1 cellular context compared by ENCODE assay signal in the genomic region with DNA sequence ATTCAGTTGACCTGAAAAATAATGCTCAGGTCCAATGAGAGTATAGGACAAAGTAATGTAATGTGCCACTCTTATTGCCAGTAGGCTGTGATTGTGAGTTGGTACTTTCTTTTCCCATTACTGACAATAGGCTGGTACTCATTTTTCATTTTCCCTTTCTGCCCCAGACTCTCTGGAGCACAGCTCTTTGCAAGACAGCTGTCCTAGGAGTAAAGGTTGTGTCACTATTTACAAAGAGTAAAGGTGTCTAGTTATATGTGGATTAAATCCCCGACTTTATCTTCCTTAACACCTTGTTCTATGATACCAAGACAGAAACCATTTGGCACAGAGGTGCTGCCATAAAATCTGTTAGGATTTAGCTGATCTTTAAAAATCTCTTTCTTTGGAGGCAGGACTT.
TF ChIP-seq lines count a peak whose summit lies in the region.

No MANE protein-coding gene starts in this region.

TF ChIP-seq in GM23338, 12 proteins besides CTCF, POLR2A, EP300 and RAD21:
- no peak for TF ChIP-seq EZH2phosphoT487 (IDR thresholded peaks at IDR 0.05; ENCODE audit: unreplicated experiment)
- TF ChIP-seq, protein P1, sequence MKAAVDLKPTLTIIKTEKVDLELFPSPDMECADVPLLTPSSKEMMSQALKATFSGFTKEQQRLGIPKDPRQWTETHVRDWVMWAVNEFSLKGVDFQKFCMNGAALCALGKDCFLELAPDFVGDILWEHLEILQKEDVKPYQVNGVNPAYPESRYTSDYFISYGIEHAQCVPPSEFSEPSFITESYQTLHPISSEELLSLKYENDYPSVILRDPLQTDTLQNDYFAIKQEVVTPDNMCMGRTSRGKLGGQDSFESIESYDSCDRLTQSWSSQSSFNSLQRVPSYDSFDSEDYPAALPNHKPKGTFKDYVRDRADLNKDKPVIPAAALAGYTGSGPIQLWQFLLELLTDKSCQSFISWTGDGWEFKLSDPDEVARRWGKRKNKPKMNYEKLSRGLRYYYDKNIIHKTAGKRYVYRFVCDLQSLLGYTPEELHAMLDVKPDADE (IDR thresholded peaks at IDR 0.05): no peak
- TF ChIP-seq ZNF114 (CRISPR knock-in tag; IDR thresholded peaks at IDR 0.05): no peak
- TF ChIP-seq NANOG (IDR thresholded peaks at IDR 0.05; ENCODE audit: borderline replicate concordance): no peak
- TF ChIP-seq, protein P2, sequence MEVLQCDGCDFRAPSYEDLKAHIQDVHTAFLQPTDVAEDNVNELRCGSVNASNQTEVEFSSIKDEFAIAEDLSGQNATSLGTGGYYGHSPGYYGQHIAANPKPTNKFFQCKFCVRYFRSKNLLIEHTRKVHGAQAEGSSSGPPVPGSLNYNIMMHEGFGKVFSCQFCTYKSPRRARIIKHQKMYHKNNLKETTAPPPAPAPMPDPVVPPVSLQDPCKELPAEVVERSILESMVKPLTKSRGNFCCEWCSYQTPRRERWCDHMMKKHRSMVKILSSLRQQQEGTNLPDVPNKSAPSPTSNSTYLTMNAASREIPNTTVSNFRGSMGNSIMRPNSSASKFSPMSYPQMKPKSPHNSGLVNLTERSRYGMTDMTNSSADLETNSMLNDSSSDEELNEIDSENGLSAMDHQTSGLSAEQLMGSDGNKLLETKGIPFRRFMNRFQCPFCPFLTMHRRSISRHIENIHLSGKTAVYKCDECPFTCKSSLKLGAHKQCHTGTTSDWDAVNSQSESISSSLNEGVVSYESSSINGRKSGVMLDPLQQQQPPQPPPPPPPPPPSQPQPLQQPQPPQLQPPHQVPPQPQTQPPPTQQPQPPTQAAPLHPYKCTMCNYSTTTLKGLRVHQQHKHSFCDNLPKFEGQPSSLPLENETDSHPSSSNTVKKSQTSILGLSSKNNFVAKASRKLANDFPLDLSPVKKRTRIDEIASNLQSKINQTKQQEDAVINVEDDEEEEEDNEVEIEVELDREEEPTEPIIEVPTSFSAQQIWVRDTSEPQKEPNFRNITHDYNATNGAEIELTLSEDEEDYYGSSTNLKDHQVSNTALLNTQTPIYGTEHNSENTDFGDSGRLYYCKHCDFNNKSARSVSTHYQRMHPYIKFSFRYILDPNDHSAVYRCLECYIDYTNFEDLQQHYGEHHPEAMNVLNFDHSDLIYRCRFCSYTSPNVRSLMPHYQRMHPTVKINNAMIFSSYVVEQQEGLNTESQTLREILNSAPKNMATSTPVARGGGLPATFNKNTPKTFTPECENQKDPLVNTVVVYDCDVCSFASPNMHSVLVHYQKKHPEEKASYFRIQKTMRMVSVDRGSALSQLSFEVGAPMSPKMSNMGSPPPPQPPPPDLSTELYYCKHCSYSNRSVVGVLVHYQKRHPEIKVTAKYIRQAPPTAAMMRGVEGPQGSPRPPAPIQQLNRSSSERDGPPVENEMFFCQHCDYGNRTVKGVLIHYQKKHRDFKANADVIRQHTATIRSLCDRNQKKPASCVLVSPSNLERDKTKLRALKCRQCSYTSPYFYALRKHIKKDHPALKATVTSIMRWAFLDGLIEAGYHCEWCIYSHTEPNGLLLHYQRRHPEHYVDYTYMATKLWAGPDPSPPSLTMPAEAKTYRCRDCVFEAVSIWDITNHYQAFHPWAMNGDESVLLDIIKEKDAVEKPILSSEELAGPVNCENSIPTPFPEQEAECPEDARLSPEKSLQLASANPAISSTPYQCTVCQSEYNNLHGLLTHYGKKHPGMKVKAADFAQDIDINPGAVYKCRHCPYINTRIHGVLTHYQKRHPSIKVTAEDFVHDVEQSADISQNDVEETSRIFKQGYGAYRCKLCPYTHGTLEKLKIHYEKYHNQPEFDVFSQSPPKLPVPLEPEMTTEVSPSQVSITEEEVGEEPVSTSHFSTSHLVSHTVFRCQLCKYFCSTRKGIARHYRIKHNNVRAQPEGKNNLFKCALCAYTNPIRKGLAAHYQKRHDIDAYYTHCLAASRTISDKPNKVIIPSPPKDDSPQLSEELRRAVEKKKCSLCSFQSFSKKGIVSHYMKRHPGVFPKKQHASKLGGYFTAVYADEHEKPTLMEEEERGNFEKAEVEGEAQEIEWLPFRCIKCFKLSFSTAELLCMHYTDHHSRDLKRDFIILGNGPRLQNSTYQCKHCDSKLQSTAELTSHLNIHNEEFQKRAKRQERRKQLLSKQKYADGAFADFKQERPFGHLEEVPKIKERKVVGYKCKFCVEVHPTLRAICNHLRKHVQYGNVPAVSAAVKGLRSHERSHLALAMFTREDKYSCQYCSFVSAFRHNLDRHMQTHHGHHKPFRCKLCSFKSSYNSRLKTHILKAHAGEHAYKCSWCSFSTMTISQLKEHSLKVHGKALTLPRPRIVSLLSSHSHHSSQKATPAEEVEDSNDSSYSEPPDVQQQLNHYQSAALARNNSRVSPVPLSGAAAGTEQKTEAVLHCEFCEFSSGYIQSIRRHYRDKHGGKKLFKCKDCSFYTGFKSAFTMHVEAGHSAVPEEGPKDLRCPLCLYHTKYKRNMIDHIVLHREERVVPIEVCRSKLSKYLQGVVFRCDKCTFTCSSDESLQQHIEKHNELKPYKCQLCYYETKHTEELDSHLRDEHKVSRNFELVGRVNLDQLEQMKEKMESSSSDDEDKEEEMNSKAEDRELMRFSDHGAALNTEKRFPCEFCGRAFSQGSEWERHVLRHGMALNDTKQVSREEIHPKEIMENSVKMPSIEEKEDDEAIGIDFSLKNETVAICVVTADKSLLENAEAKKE (CRISPR knock-in tag; IDR thresholded peaks at IDR 0.05): no peak
- no peak for TF ChIP-seq ZNF331 (CRISPR knock-in tag; IDR thresholded peaks at IDR 0.05; ENCODE audit: low read depth)
- no peak for TF ChIP-seq STAT1 (IDR thresholded peaks at IDR 0.05; ENCODE audit: unreplicated experiment)
- TF ChIP-seq, protein P3, sequence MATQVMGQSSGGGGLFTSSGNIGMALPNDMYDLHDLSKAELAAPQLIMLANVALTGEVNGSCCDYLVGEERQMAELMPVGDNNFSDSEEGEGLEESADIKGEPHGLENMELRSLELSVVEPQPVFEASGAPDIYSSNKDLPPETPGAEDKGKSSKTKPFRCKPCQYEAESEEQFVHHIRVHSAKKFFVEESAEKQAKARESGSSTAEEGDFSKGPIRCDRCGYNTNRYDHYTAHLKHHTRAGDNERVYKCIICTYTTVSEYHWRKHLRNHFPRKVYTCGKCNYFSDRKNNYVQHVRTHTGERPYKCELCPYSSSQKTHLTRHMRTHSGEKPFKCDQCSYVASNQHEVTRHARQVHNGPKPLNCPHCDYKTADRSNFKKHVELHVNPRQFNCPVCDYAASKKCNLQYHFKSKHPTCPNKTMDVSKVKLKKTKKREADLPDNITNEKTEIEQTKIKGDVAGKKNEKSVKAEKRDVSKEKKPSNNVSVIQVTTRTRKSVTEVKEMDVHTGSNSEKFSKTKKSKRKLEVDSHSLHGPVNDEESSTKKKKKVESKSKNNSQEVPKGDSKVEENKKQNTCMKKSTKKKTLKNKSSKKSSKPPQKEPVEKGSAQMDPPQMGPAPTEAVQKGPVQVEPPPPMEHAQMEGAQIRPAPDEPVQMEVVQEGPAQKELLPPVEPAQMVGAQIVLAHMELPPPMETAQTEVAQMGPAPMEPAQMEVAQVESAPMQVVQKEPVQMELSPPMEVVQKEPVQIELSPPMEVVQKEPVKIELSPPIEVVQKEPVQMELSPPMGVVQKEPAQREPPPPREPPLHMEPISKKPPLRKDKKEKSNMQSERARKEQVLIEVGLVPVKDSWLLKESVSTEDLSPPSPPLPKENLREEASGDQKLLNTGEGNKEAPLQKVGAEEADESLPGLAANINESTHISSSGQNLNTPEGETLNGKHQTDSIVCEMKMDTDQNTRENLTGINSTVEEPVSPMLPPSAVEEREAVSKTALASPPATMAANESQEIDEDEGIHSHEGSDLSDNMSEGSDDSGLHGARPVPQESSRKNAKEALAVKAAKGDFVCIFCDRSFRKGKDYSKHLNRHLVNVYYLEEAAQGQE (IDR thresholded peaks at IDR 0.05; ENCODE audit: unreplicated experiment): no peak
- no peak for TF ChIP-seq JUNB (IDR thresholded peaks at IDR 0.05; ENCODE audit: unreplicated experiment)
- no peak for TF ChIP-seq CREB1 (CRISPR knock-in tag; IDR thresholded peaks at IDR 0.05; ENCODE audit: low read depth)
- TF ChIP-seq EZH2 (IDR thresholded peaks at IDR 0.05; ENCODE audit: low read depth, unreplicated experiment): no peak
- no peak for TF ChIP-seq POLR2AphosphoS5 (IDR thresholded peaks at IDR 0.05; ENCODE audit: low read depth)
